ENCODE assay signal across 20 cellular contexts in the genomic region with DNA sequence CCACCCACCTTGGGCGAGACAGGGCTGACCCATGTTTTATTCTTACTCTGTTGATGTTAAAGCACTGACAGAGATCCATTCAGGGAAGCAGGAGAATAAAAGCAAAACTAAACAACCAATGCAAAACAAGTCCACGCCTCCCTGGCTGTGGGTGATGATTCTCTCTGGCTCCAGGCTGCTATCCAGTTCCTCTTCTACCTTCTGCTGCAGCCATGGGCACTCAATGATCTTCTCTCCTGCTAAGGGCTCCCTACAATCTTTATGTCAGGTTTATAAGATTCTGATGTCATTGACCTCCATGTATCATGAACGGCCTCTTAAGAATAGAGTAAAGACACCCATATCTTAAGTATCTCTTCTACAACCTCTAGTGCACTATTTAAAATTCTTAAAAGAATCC.
A peak's percentile ranks its signal among the peaks of the same experiment; 100 is the strongest.
DNase-seq lines count a peak whose midpoint lies in the region; ATAC-seq and TF ChIP-seq lines count a peak whose summit lies in the region.
"Had no signal": no experiment of that assay in that cellular context is flagged by ENCODE, and none has a peak within 500 bp of the region (broad histone marks: within the 10 kb centered on the region; RNA-seq: fewer than 3 reads in every experiment).

No MANE protein-coding gene starts in this region.

- H3K9me3 ChIP-seq in hepatocyte (ENCODE audit: low read depth) = no peaks in the 10 kb centered on the region

- peaks cover 3% of the 10 kb centered on the region for H3K9me3 Mint-ChIP-seq in stimulated activated effector memory CD8-positive, alpha-beta T cell treated with anti-CD3 and anti-CD28 coated beads, Interleukin-12 subunit alpha, Interleukin-12 subunit beta, amount 100 ng/mL, for 72 hours
- H3K9me3 Mint-ChIP-seq: CD14-positive monocyte; CD8-positive, alpha-beta T cell had no signal

- no peaks in the 10 kb centered on the region for H3K79me2 ChIP-seq in hepatocyte

- no peak overlapping the region for H3K4me3 Mint-ChIP-seq in stimulated activated effector memory CD8-positive, alpha-beta T cell treated with anti-CD3 and anti-CD28 coated beads, Interleukin-12 subunit alpha, Interleukin-12 subunit beta, amount 100 ng/mL, for 72 hours
- H3K4me3 Mint-ChIP-seq: CD14-positive monocyte; CD8-positive, alpha-beta T cell; GM23338 had no signal

- no peak overlapping the region for H3K27ac Mint-ChIP-seq in stimulated activated effector memory CD8-positive, alpha-beta T cell treated with anti-CD3 and anti-CD28 coated beads, Interleukin-12 subunit alpha, Interleukin-12 subunit beta, amount 100 ng/mL, for 72 hours
- H3K27ac Mint-ChIP-seq: CD8-positive, alpha-beta T cell; GM23338 had no signal

- no peak overlapping the region for H3K4me3 ChIP-seq in hepatocyte
- H3K4me3 ChIP-seq: BLaER1, GM23338, K562 had no signal

- DNase-seq in NOMO-1 treated with DMSO at 0.1 percent for 48 hours (lab: John Stamatoyannopoulos, UW; ENCODE audit: unreplicated experiment) (peak; percentile 27), NOMO-1 treated with dmso at 0.1 percent for 144 hours (lab: John Stamatoyannopoulos, UW; ENCODE audit: unreplicated experiment) (no peak), hepatocyte (ENCODE audit: low spot score) (no peak), middle frontal gyrus (ENCODE audit: extremely low spot score, low spot score) (no peak)
- no peak for DNase-seq in stimulated activated effector memory CD8-positive, alpha-beta T cell treated with anti-CD3 and anti-CD28 coated beads, Interleukin-12 subunit alpha, Interleukin-12 subunit beta, amount 100 ng/mL, for 72 hours (ENCODE audit: low spot score in 2 of 2)
- DNase-seq: 8988T; Calu3; CD8-positive, alpha-beta T cell; DMS79 treated with DMSO at 0.1 percent for 48 hours; GF-D8; H7 had no signal

- TF ChIP-seq CTCF in VCaP (conservative IDR thresholded peaks at IDR 0.05) (no peak), hepatocyte (IDR thresholded peaks at IDR 0.05; ENCODE audit: poor library complexity) (no peak)

- H3K27me3 ChIP-seq in hepatocyte = no peaks in the 10 kb centered on the region
- H3K27me3 ChIP-seq: BLaER1 had no signal

- no peaks in the 10 kb centered on the region for H4K20me1 ChIP-seq in hepatocyte (ENCODE audit: insufficient read depth, poor library complexity, severe bottlenecking)
- H4K20me1 ChIP-seq: BLaER1 had no signal

- H3K36me3 ChIP-seq in hepatocyte (replicated peaks; ENCODE audit: insufficient read depth, low read depth) = no peaks in the 10 kb centered on the region
- H3K36me3 ChIP-seq: BLaER1 had no signal

- H3K9me2 ChIP-seq in hepatocyte (replicated peaks; ENCODE audit: insufficient read depth) = no peaks in the 10 kb centered on the region

- WGBS in hepatocyte (ENCODE audit: low lambda C conversion rate, missing lambda C conversion rate) = 95% methylated on average over 3 of the region's 3 CpGs

- no peak for ATAC-seq in HG02970 (IDR thresholded peaks at IDR 0.05; ENCODE audit: low FRiP score, unreplicated experiment)
- ATAC-seq in stimulated activated effector memory CD8-positive, alpha-beta T cell treated with anti-CD3 and anti-CD28 coated beads, Interleukin-12 subunit alpha, Interleukin-12 subunit beta, amount 100 ng/mL, for 72 hours = no peak
- no peak for ATAC-seq in HG03095 (IDR thresholded peaks at IDR 0.05; ENCODE audit: unreplicated experiment)
- ATAC-seq: CD8-positive, alpha-beta T cell; GM23338; HCT116; K562 had no signal

- H3K4me1 ChIP-seq in hepatocyte (ENCODE audit: insufficient read depth) = no peaks in the 10 kb centered on the region

- H2AFZ ChIP-seq in hepatocyte = no peak overlapping the region
- H2AFZ ChIP-seq: GM23338 had no signal

- no peaks in the 10 kb centered on the region for H3K36me3 Mint-ChIP-seq in stimulated activated effector memory CD8-positive, alpha-beta T cell treated with anti-CD3 and anti-CD28 coated beads, Interleukin-12 subunit alpha, Interleukin-12 subunit beta, amount 100 ng/mL, for 72 hours
- H3K36me3 Mint-ChIP-seq: CD14-positive monocyte; CD8-positive, alpha-beta T cell had no signal

- H3K4me1 Mint-ChIP-seq in stimulated activated effector memory CD8-positive, alpha-beta T cell treated with anti-CD3 and anti-CD28 coated beads, Interleukin-12 subunit alpha, Interleukin-12 subunit beta, amount 100 ng/mL, for 72 hours = peaks cover 8% of the 10 kb centered on the region

- no peak overlapping the region for H3K4me2 ChIP-seq in hepatocyte
- H3K4me2 ChIP-seq: BLaER1, GM23338 had no signal

- H3K27ac ChIP-seq in VCaP (peak overlapping the region; percentile 40; the same call in 1 of the 2 replicates), hepatocyte (peak overlapping the region; percentile 40)
- H3K27ac ChIP-seq: BLaER1, HL-60 had no signal
